In the genomic region with DNA sequence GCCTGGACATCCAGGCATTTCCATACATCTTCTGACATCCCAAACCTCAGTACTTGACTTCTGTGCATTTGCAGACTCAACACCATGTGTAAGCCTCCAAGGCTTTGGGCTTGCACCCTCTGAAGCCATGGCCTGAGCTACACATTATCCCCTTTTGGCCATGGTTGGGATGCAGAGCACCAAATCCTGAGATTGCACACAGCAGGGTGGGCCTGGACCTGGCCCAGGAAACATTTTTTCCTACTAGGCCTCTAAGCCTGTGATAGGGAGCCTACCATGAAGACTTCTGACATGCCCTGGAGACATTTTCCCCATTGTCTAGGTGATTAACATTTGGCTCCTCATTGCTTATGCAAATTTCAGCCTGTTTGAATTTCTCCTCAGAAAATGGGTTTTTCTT, we compare ENCODE assay signal across 26 cellular contexts.
"Had no signal": no experiment of that assay in that cellular context is flagged by ENCODE, and none has a peak within 500 bp of the region (broad histone marks: within the 10 kb centered on the region; RNA-seq: fewer than 3 reads in every experiment).

No MANE protein-coding gene starts in this region.

- H3K9me3 ChIP-seq: suprapubic skin, testis, thoracic aorta, thyroid gland, tibial artery, upper lobe of right lung, uterus, vagina had no signal

- H3K36me3 ChIP-seq: stomach, suprapubic skin, thoracic aorta, thyroid gland, tibial artery, tibial nerve, transverse colon, upper lobe of left lung, upper lobe of right lung, uterus, vagina had no signal

- H3K27ac ChIP-seq: stomach, suprapubic skin, testis, thoracic aorta, thyroid gland, tibial artery, tibial nerve, transverse colon, upper lobe of left lung, upper lobe of right lung, uterus, vagina had no signal

- H3K4me1 ChIP-seq: stomach, suprapubic skin, testis, thyroid gland, tibial artery, tibial nerve, upper lobe of left lung, upper lobe of right lung, uterus, vagina had no signal

- ATAC-seq: stimulated activated effector memory CD8-positive, alpha-beta T cell treated with anti-CD3 and anti-CD28 coated beads, Interleukin-12 subunit alpha, Interleukin-12 subunit beta, amount 100 ng/mL, for 72 hours; stimulated activated memory B cell treated with anti-CD40 and anti-IgM and Interleukin-4, amounts not matched to agents 10 μg/mL and 1 μg/mL and 100 μg/mL, for 72 hours; stimulated activated naive B cell treated with anti-CD40 and anti-IgM and Interleukin-4, amounts not matched to agents 10 μg/mL and 1 μg/mL and 100 μg/mL, for 72 hours; stimulated activated naive CD8-positive, alpha-beta T cell treated with anti-CD3 and anti-CD28 coated beads, Interleukin-15, amount 100 ng/mL, for 72 hours; stimulated activated naive CD8-positive, alpha-beta T cell treated with anti-CD3 and anti-CD28 coated beads, Interleukin-15, Interleukin-2, amounts not matched to agents 100 U/mL and 50 U/mL, for 24 hours; upper lobe of right lung had no signal

- H3K4me3 ChIP-seq: stomach, suprapubic skin, testis, thoracic aorta, thyroid gland, tibial artery, tibial nerve, transverse colon, upper lobe of left lung, upper lobe of right lung, uterus, vagina had no signal

- DNase-seq: stimulated activated CD4-positive, alpha-beta T cell treated with anti-CD3 and anti-CD28 coated beads, Interleukin-2, amount 100 ng/mL, for 48 hours; stimulated activated CD4-positive, alpha-beta T cell treated with anti-CD3 and anti-CD28 coated beads, Interleukin-4, amount 100 ng/mL, for 1 hour; stimulated activated CD4-positive, alpha-beta T cell treated with anti-CD3 and anti-CD28 coated beads, Interleukin-4, amount 100 ng/mL, for 24 hours; stimulated activated CD4-positive, alpha-beta T cell treated with anti-CD3 and anti-CD28 coated beads, Interleukin-4, amount 100 ng/mL, for 4 hours; stimulated activated CD8-positive, alpha-beta memory T cell treated with anti-CD3 and anti-CD28 coated beads, Interleukin-4, amount 100 ng/mL, for 48 hours; stimulated activated naive B cell treated with anti-CD40 and anti-IgM and Interleukin-4, amounts not matched to agents 10 μg/mL and 1 μg/mL and 100 μg/mL, for 72 hours; stimulated activated naive CD4-positive, alpha-beta T cell; stimulated activated naive CD4-positive, alpha-beta T cell treated with Interleukin-2 at 50 U/mL for 16 hours; stimulated activated naive CD8-positive, alpha-beta T cell treated with anti-CD3 and anti-CD28 coated beads, Interleukin-15, amount 100 ng/mL, for 72 hours; stimulated activated naive CD8-positive, alpha-beta T cell treated with anti-CD3 and anti-CD28 coated beads, Interleukin-15, Interleukin-2, amounts not matched to agents 100 U/mL and 50 U/mL, for 24 hours; stomach; substantia nigra; testis; thyroid gland; tibial artery; transverse colon; trophoblast cell; upper lobe of left lung; upper lobe of right lung; uterus had no signal

- H3K27me3 ChIP-seq: stomach, suprapubic skin, testis, thyroid gland, tibial artery, tibial nerve, transverse colon, upper lobe of left lung, upper lobe of right lung, uterus, vagina had no signal
